ENCODE assay signal across 8 cellular contexts in genomic region chr5:69414885-69415583, GRCh38. TPM values are rescaled to one million over a fixed set of nuclear protein-coding genes. Genes with fewer than 3 reads are reported as not detected.
DNase-seq lines count a peak whose midpoint lies in the region; ATAC-seq and TF ChIP-seq lines count a peak whose summit lies in the region.

Gene MARVELD2, plus strand, starts transcription at chr5:69415116. Its CDS starts 4,270 bp downstream, at chr5:69419386.

- H3K36me3 ChIP-seq in HCT116 (ENCODE audit: control insufficient read depth in 1 of 2, insufficient read depth in 2 of 2, low read length in 2 of 2), result peaks cover 7 to 11% of the 10 kb centered on the region in 2 experiments; a peak in 2 of 4 replicates
- peaks cover 5% of the 10 kb centered on the region for H3K36me3 ChIP-seq in neural progenitor cell
- no peaks in the 10 kb centered on the region for H3K36me3 ChIP-seq in testis (ENCODE audit: low read depth, missing control alignments)

- H3K4me1 ChIP-seq in HCT116 (ENCODE audit: control insufficient read depth in 1 of 2, insufficient read depth in 2 of 2, low read length in 2 of 2), result peaks cover 5 to 17% of the 10 kb centered on the region in 2 experiments; a peak in 3 of 4 replicates
- peaks cover 11% of the 10 kb centered on the region for H3K4me1 ChIP-seq in foreskin keratinocyte
- peaks cover 8% of the 10 kb centered on the region for H3K4me1 ChIP-seq in neural progenitor cell
- no peaks in the 10 kb centered on the region for H3K4me1 ChIP-seq in testis

- 16 to 40% methylated on average over 19 to 56 of the region's 78 CpGs for WGBS in testis, 2 donors

- no peaks in the 10 kb centered on the region for H3K9me2 ChIP-seq in HCT116 (ENCODE audit: insufficient read depth)

- POLR2A ChIA-PET in HCT116 (lab: Charles Lee), result no interaction called here

- peak within 1 kb of the TSS; percentile 29 for H2AFZ ChIP-seq in HCT116 (ENCODE audit: low read depth, low read length, poor library complexity, severe bottlenecking)
- H2AFZ ChIP-seq in neural progenitor cell (replicated peaks), result peak within 1 kb of the TSS; percentile 89

- BruUV-seq in HCT116 (replicated peaks; lab: Mats Ljungman, UMichigan), result no TSS peak

- peak within 1 kb of the TSS; percentile 92 for H3K27ac ChIP-seq in HCT116 (ENCODE audit: low read depth, low read length)
- peak within 1 kb of the TSS; percentile 85 for H3K27ac ChIP-seq in foreskin keratinocyte
- no peak within 1 kb of the TSS for H3K27ac ChIP-seq in neural progenitor cell
- H3K27ac ChIP-seq in testis, result peak within 1 kb of the TSS; percentile 13 to 31

- peak; percentile 28 to 50 (median 36); a peak in 5 of 6 replicates for TF ChIP-seq CTCF in HCT116 (IDR thresholded peaks at IDR 0.05 in 2 of 3, conservative IDR thresholded peaks at IDR 0.05 in 1 of 3; ENCODE audit: borderline replicate concordance in 1 of 3, insufficient read depth in 1 of 3, low read depth in 2 of 3, low read length in 2 of 3)
- TF ChIP-seq CTCF in foreskin keratinocyte (conservative IDR thresholded peaks at IDR 0.05), result peak; percentile 71
- peak; percentile 45 for TF ChIP-seq CTCF in neural progenitor cell (IDR thresholded peaks at IDR 0.05)
- no peak for TF ChIP-seq CTCF in testis (IDR thresholded peaks at IDR 0.05)

- no peak within 1 kb of the TSS for H3K27ac Mint-ChIP-seq in neural progenitor cell

- ATAC-seq in HCT116 (peak; percentile 96), foreskin keratinocyte (peak; percentile 95)

- no peaks in the 10 kb centered on the region for H3K27me3 ChIP-seq in HCT116 (ENCODE audit: insufficient read depth, low read length)
- H3K27me3 ChIP-seq in foreskin keratinocyte, result no peaks in the 10 kb centered on the region
- H3K27me3 ChIP-seq in neural progenitor cell, result peaks cover 4% of the 10 kb centered on the region
- no peaks in the 10 kb centered on the region for H3K27me3 ChIP-seq in testis

- peaks cover 19% of the 10 kb centered on the region for H3F3A ChIP-seq in neural progenitor cell (ENCODE audit: low read depth)

- H3K4me3 ChIP-seq in HCT116 (replicated peaks in 1 of 2; ENCODE audit: low read depth in 1 of 2, low read length in 2 of 2) (peak within 1 kb of the TSS; percentile 78 to 94), neural progenitor cell (peak within 1 kb of the TSS; percentile 86), testis (peak within 1 kb of the TSS; percentile 57 to 65)

- TF ChIP-seq RAD21 in HCT116 (IDR thresholded peaks at IDR 0.05; ENCODE audit: low read depth), result peak; percentile 82

- H3K4me3 Mint-ChIP-seq in neural progenitor cell, result peak within 1 kb of the TSS; percentile 79

- no peaks in the 10 kb centered on the region for H3K9me3 ChIP-seq in HCT116 (ENCODE audit: control insufficient read depth in 1 of 2, insufficient read depth in 1 of 2, low read depth in 1 of 2, low read length in 2 of 2)
- H3K9me3 ChIP-seq in neural progenitor cell (ENCODE audit: low read depth), result no peaks in the 10 kb centered on the region
- H3K9me3 ChIP-seq in testis, result no peaks in the 10 kb centered on the region

- H3K4me2 ChIP-seq in HCT116 (ENCODE audit: low read length), result peak within 1 kb of the TSS; percentile 82
- H3K4me2 ChIP-seq in neural progenitor cell, result peak within 1 kb of the TSS; percentile 90

- DNase-seq in ELF-1 (ENCODE audit: low read depth, low spot score), result peak; percentile 93
- DNase-seq in HCT116 (ENCODE audit: low read depth, low spot score), result peak; percentile 77
- DNase-seq in NCI-H510A (lab: John Stamatoyannopoulos, UW), result peak; percentile 86
- peak; percentile 25 for DNase-seq in activated effector memory CD4-positive, alpha-beta T cell treated with Interleukin-2 at 50 U/mL for 16 hours
- peak; percentile 63 to 80 for DNase-seq in foreskin keratinocyte
- DNase-seq in neural progenitor cell (ENCODE audit: low spot score), result peak; percentile 90
- DNase-seq in testis, result peak; percentile 65
- no peak for DNase-seq in GOT3 (lab: John Stamatoyannopoulos, UW)

- H3K36me3 Mint-ChIP-seq in neural progenitor cell, result peaks cover 31% of the 10 kb centered on the region

- RAD21 ChIA-PET in HCT116 (lab: Charles Lee; ENCODE audit: low non-redundant PET in 1 of 2, low total read pairs in 2 of 2, uncharacterized antibody in 2 of 2, unreplicated experiment in 2 of 2), result no interaction called here

- peaks cover 13% of the 10 kb centered on the region for H3K27me3 Mint-ChIP-seq in neural progenitor cell (ENCODE audit: insufficient read depth, low read depth)

- intact Hi-C loops in HCT116 (cut with micrococcal nuclease), result loop anchor here (2.0 kb wide), 1 partner anchor 78 kb away; the partner anchor contains the start of gene OCLN
- intact Hi-C loops in testis (cut with DNase I; ENCODE audit: low total_unique reads), result no loop called here

- peaks cover 5% of the 10 kb centered on the region for H3K4me1 Mint-ChIP-seq in neural progenitor cell

- H3K9ac ChIP-seq in HCT116 (ENCODE audit: low read length) (peak within 1 kb of the TSS; percentile 88), neural progenitor cell (no peak within 1 kb of the TSS)

- H4K20me1 ChIP-seq in HCT116 (ENCODE audit: insufficient read depth), result no peaks in the 10 kb centered on the region
- H4K20me1 ChIP-seq in neural progenitor cell (ENCODE audit: low read depth), result peaks cover 7% of the 10 kb centered on the region

- peaks cover 11% of the 10 kb centered on the region for H3K79me2 ChIP-seq in HCT116 (ENCODE audit: insufficient read depth, low read length)
- no peaks in the 10 kb centered on the region for H3K79me2 ChIP-seq in neural progenitor cell (ENCODE audit: low read depth)

- no peaks in the 10 kb centered on the region for H3K9me3 Mint-ChIP-seq in neural progenitor cell

- TF ChIP-seq POLR2A in HCT116 (IDR thresholded peaks at IDR 0.05; ENCODE audit: borderline replicate concordance, extremely low read depth, insufficient read depth, insufficient read length), result peak; percentile 60
- no peak for TF ChIP-seq POLR2A in testis (IDR thresholded peaks at IDR 0.05)

- CTCF ChIA-PET in HCT116 (lab: Charles Lee), result no interaction called here

TF ChIP-seq in HCT116, 20 proteins besides CTCF, POLR2A, EP300 and RAD21 (continues in another document):
- TF ChIP-seq CBX3 (IDR thresholded peaks at IDR 0.05; ENCODE audit: low read depth) (0 out of 2 replicates have a peak, but pooled peaks have one; percentile 25), FOSL1 (IDR thresholded peaks at IDR 0.05; ENCODE audit: low read depth) (no peak), ZNF274 (IDR thresholded peaks at IDR 0.05; ENCODE audit: low read depth, low read length) (no peak), EZH2 (IDR thresholded peaks at IDR 0.05) (no peak), MAX (IDR thresholded peaks at IDR 0.05) (peak; percentile 92), TCF7L2 (IDR thresholded peaks at IDR 0.05; ENCODE audit: borderline replicate concordance, extremely low read depth, insufficient read depth, insufficient read length) (peak; percentile 13), SP1 (IDR thresholded peaks at IDR 0.05; ENCODE audit: low read depth) (peak; percentile 72; the same call in 1 of the 2 replicates), CEBPB (IDR thresholded peaks at IDR 0.05; ENCODE audit: low read depth) (no peak), ATF3 (IDR thresholded peaks at IDR 0.05) (no peak), ZFX (IDR thresholded peaks at IDR 0.05) (peak; percentile 85), YY1 (IDR thresholded peaks at IDR 0.05; ENCODE audit: extremely low read depth, insufficient replicate concordance, low read depth, low read length) (no peak), ZBTB33 (IDR thresholded peaks at IDR 0.05; ENCODE audit: extremely low read depth, insufficient replicate concordance, low read length) (no peak), SRF (IDR thresholded peaks at IDR 0.05; ENCODE audit: low read depth) (no peak; the same call in 1 of the 2 replicates), EZH2phosphoT487 (IDR thresholded peaks at IDR 0.05; ENCODE audit: borderline replicate concordance) (no peak), ELF1 (IDR thresholded peaks at IDR 0.05; ENCODE audit: borderline replicate concordance, low read depth) (no peak), JUND (IDR thresholded peaks at IDR 0.05) (no peak), EGR1 (IDR thresholded peaks at IDR 0.05; ENCODE audit: low read depth) (0 out of 2 replicates have a peak, but pooled peaks have one; percentile 39), POLR2AphosphoS5 (IDR thresholded peaks at IDR 0.05; ENCODE audit: low read depth, low read length) (peak; percentile 91), SIN3A (IDR thresholded peaks at IDR 0.05; ENCODE audit: low read depth) (peak; percentile 74)

RNA-seq across cellular contexts. Expression of gene MARVELD2, which starts in this region (rescaled TPM):
- total RNA-seq in HCT116 (2021; ENCODE audit: unreplicated experiment) (21.6 TPM), foreskin keratinocyte (23.1 and 23.7 TPM in 2 replicates), neural progenitor cell (ENCODE audit: low replicate concordance) (12.9 and 13.7 TPM in 2 replicates), testis (1 to 10 TPM; 5.5 to 6.9 TPM)
- polyA plus RNA-seq in HCT116 (2012), result 8.1 and 9.5 TPM in 2 replicates
- polyA plus RNA-seq in foreskin keratinocyte (4.1 and 4.9 TPM in 2 replicates), testis (ENCODE audit: insufficient read depth, low read depth, low replicate concordance) (5.9 TPM)

Comparison
In these comparisons a context has a peak if more than half of its experiments do, and no peak if none do; other contexts are left out.
1. CTCF ChIP-seq: peak in HCT116 (3 of 3), foreskin keratinocyte (single experiment) and neural progenitor cell (single experiment); none in testis (0 of 3).
2. Peak in every context shown above with its lines, with median percentiles within 50 percentile points of each other: H3K4me3 ChIP-seq.